Comparison of ENCODE assay signal across 22 cellular contexts in the genomic region with DNA sequence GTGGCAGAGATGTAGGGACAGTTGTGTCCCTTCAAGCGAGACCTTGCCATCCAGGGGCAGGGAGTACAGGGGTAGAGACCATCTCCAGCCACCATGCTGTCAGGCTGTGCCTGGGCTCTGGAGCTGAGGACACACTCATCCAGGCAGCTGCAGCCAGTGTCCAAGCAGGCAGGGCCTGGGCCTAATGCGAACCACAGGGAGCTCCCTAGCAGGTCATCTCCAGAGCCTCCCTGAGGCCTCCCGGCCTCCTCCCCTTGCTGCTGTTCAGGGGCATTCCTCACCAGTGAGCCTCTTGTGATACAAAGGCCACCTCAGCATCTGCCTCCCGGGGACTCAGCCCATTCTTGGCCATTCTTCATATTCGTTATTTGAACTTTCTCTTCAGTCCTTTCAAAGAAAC. TPM values are rescaled to one million over a fixed set of nuclear protein-coding genes. Genes with fewer than 3 reads are reported as not detected.
A peak's percentile ranks its signal among the peaks of the same experiment; 100 is the strongest.
DNase-seq lines count a peak whose midpoint lies in the region; ATAC-seq and TF ChIP-seq lines count a peak whose summit lies in the region.
"Had no signal": no experiment of that assay in that cellular context is flagged by ENCODE, and none has a peak within 500 bp of the region (broad histone marks: within the 10 kb centered on the region; RNA-seq: fewer than 3 reads in every experiment).

No MANE protein-coding gene starts in this region.

- in situ Hi-C loops in Panc1 (cut with HindIII; ENCODE audit: low pct_unique_long_range_greater_than_20kb, low sequenced_read_pairs), result no loop called here

- H3K27ac ChIP-seq in Panc1 (ENCODE audit: low read length) (peak overlapping the region; percentile 80), sigmoid colon (no peak overlapping the region)
- H3K27ac ChIP-seq: foreskin keratinocyte, KMS-11, right lobe of liver, suprapubic skin had no signal

- no TSS peak for BruUV-seq in Panc1 (replicated peaks; lab: Mats Ljungman, UMichigan)

- no peak for TF ChIP-seq POLR2A in sigmoid colon (IDR thresholded peaks at IDR 0.05)

- no peak overlapping the region for H3K4me3 Mint-ChIP-seq in activated T-cell treated with anti-CD3 and anti-CD28 coated beads, Interleukin-2, amount 50 U/mL, for 24 hours
- H3K4me3 Mint-ChIP-seq in osteocyte (ENCODE audit: unreplicated experiment), result no peak overlapping the region

- CTCF ChIA-PET in Panc1 (lab: Charles Lee), result no interaction called here

- H3K36me3 Mint-ChIP-seq in activated T-cell treated with anti-CD3 and anti-CD28 coated beads, Interleukin-2, amount 50 U/mL, for 24 hours (ENCODE audit: low read depth), result peaks cover 60% of the 10 kb centered on the region
- H3K36me3 Mint-ChIP-seq in osteocyte (ENCODE audit: unreplicated experiment), result peaks cover 26% of the 10 kb centered on the region

- H3K4me3 ChIP-seq in Panc1 (ENCODE audit: low read depth in 2 of 2, low read length in 2 of 2), result peak overlapping the region in 1 of 2 experiments; percentile 6; a peak in 1 of 4 replicates
- H3K4me3 ChIP-seq in fibroblast of mammary gland (ENCODE audit: control insufficient read depth, low read depth, low read length), result no peak overlapping the region
- H3K4me3 ChIP-seq in sigmoid colon, result no peak overlapping the region
- H3K4me3 ChIP-seq: GM12878, right lobe of liver, suprapubic skin had no signal

- H3K36me3 ChIP-seq in Panc1 (ENCODE audit: control insufficient read depth, insufficient read depth, low read length) (peaks cover 6% of the 10 kb centered on the region; the same call in 1 of the 2 replicates), sigmoid colon (peaks cover 0 to 42% (median 14%) of the 10 kb centered on the region in 4 donors)
- H3K36me3 ChIP-seq: right lobe of liver had no signal

- no peak overlapping the region for H3K27ac Mint-ChIP-seq in activated T-cell treated with anti-CD3 and anti-CD28 coated beads, Interleukin-2, amount 50 U/mL, for 24 hours
- no peak overlapping the region for H3K27ac Mint-ChIP-seq in osteocyte (ENCODE audit: unreplicated experiment)

- H3K27me3 Mint-ChIP-seq in activated T-cell treated with anti-CD3 and anti-CD28 coated beads, Interleukin-2, amount 50 U/mL, for 24 hours, result no peaks in the 10 kb centered on the region
- H3K27me3 Mint-ChIP-seq in osteocyte (ENCODE audit: unreplicated experiment), result no peaks in the 10 kb centered on the region
- H3K27me3 Mint-ChIP-seq: naive B cell had no signal

- TF ChIP-seq EP300 in sigmoid colon (IDR thresholded peaks at IDR 0.05), result no peak

- H3K9me3 Mint-ChIP-seq in activated T-cell treated with anti-CD3 and anti-CD28 coated beads, Interleukin-2, amount 50 U/mL, for 24 hours, result no peaks in the 10 kb centered on the region
- no peaks in the 10 kb centered on the region for H3K9me3 Mint-ChIP-seq in osteocyte (ENCODE audit: unreplicated experiment)

- POLR2A ChIA-PET in Panc1 (lab: Charles Lee), result no interaction called here

- DNase-seq in Daoy (ENCODE audit: low read depth), result peak; percentile 44
- no peak for DNase-seq in Panc1 (ENCODE audit: low read depth, low spot score)
- DNase-seq in fibroblast of mammary gland (ENCODE audit: low read depth), result peak; percentile 6
- DNase-seq in sigmoid colon, result peak; percentile 52
- no peak for DNase-seq in activated T-cell treated with anti-CD3 and anti-CD28 coated beads, Interleukin-2, amount 50 U/mL, for 24 hours
- no peak for DNase-seq in osteocyte (ENCODE audit: extremely low spot score, unreplicated experiment)
- DNase-seq in NCI-H1105 (lab: John Stamatoyannopoulos, UW), result no peak
- DNase-seq: activated naive CD4-positive, alpha-beta T cell treated with anti-CD3 and anti-CD28 coated beads, Interleukin-2, amount 50 U/mL, for 16 hours; central memory CD4-positive, alpha-beta T cell; foreskin keratinocyte; hippocampal formation; naive B cell; NCI-H1930; NCI-H345; NCI-H82; SHP77; SW 1271 had no signal

- no peaks in the 10 kb centered on the region for H3K27me3 ChIP-seq in Panc1 (ENCODE audit: control insufficient read depth, insufficient read depth, low read length)
- H3K27me3 ChIP-seq in sigmoid colon, result no peaks in the 10 kb centered on the region
- H3K27me3 ChIP-seq: foreskin keratinocyte, right lobe of liver, suprapubic skin had no signal

- ATAC-seq in Panc1, result peak; percentile 75
- ATAC-seq in HG02870 (IDR thresholded peaks at IDR 0.05; ENCODE audit: unreplicated experiment), result no peak
- ATAC-seq: foreskin keratinocyte, GM12878 had no signal

- intact Hi-C loops in Panc1 (cut with micrococcal nuclease; ENCODE audit: unreplicated experiment) (no loop called here), sigmoid colon (cut with DNase I) (no loop called here)

- H3K4me1 Mint-ChIP-seq in activated T-cell treated with anti-CD3 and anti-CD28 coated beads, Interleukin-2, amount 50 U/mL, for 24 hours (ENCODE audit: low read depth), result no peaks in the 10 kb centered on the region
- no peaks in the 10 kb centered on the region for H3K4me1 Mint-ChIP-seq in osteocyte (ENCODE audit: unreplicated experiment)

- TF ChIP-seq CTCF in Panc1 (IDR thresholded peaks at IDR 0.05) (no peak), fibroblast of mammary gland (conservative IDR thresholded peaks at IDR 0.05; ENCODE audit: control insufficient read depth, insufficient read depth, low read depth, low read length) (no peak), sigmoid colon (IDR thresholded peaks at IDR 0.05) (no peak), osteocyte (IDR thresholded peaks at IDR 0.05) (no peak)

- H3K4me1 ChIP-seq in Panc1 (ENCODE audit: control insufficient read depth, insufficient read depth, low read length), result peaks cover 15% of the 10 kb centered on the region
- H3K4me1 ChIP-seq in sigmoid colon, result no peaks in the 10 kb centered on the region
- H3K4me1 ChIP-seq: foreskin keratinocyte, right lobe of liver, suprapubic skin had no signal

- H3K9me3 ChIP-seq in Panc1 (ENCODE audit: control insufficient read depth, insufficient read depth, low read depth, low read length), result no peaks in the 10 kb centered on the region
- H3K9me3 ChIP-seq in sigmoid colon, result no peaks in the 10 kb centered on the region
- H3K9me3 ChIP-seq: right lobe of liver, suprapubic skin had no signal

- WGBS in sigmoid colon, 2 donors, result 97% methylated on average over 5 of the region's 5 CpGs

RNA-seq across cellular contexts. Expression of gene TPPP, which starts 35.0 kb away (rescaled TPM):
- 0.34 TPM in 1 of 2 replicates, not detected in the other for total RNA-seq in Daoy (2014; rRNA removed; shearing (Covaris generic))
- total RNA-seq in Panc1 (2021; ENCODE audit: unreplicated experiment), result 0.98 TPM
- 1.5 TPM for polyA plus RNA-seq in Panc1 (2012; ENCODE audit: insufficient read length)
- 10 to 100 TPM in 1 of 4 donors, 1 to 10 TPM in 3; 7.1 to 15.5 (median 7.6) TPM for total RNA-seq in sigmoid colon
- polyA plus RNA-seq in sigmoid colon, result 1 to 10 TPM in 2 of 3 donors, under 1 TPM in 1; 0.60 to 3.2 (median 2.6) TPM
- 0.13 and 0.16 TPM in 2 replicates for total RNA-seq in osteocyte

RNA-seq across cellular contexts. Expression of gene CEP72, which starts 46.0 kb away (rescaled TPM):
- total RNA-seq in Daoy (2014; rRNA removed; shearing (Covaris generic)), result 6.9 and 11.0 TPM in 2 replicates
- total RNA-seq in Panc1 (2021; ENCODE audit: unreplicated experiment) (33.2 TPM), sigmoid colon (1 to 10 TPM in 2 of 4 donors, under 1 TPM in 2; 0.36 to 5.0 (median 1.4) TPM), osteocyte (5.4 and 7.6 TPM in 2 replicates)
- polyA plus RNA-seq in Panc1 (2012; ENCODE audit: insufficient read length), result 7.5 TPM
- 1 to 10 TPM in 2 of 3 donors, under 1 TPM in 1; 0.60 to 7.1 (median 1.6) TPM for polyA plus RNA-seq in sigmoid colon

Comparison
In these comparisons a context has a peak if more than half of its experiments do, and no peak if none do; other contexts are left out.
1. DNase-seq: peak in Daoy (single experiment), fibroblast of mammary gland (single experiment) and sigmoid colon (single experiment); none in Panc1 (single experiment), activated T-cell treated with anti-CD3 and anti-CD28 coated beads, Interleukin-2, amount 50 U/mL, for 24 hours (single experiment), osteocyte (single experiment) and NCI-H1105 (single experiment).